Comparison of ENCODE assay signal across 9 cellular contexts in genomic region chr13:66618702-66619101, GRCh38.
DNase-seq lines count a peak whose midpoint lies in the region; ATAC-seq and FAIRE-seq lines count a peak whose summit lies in the region.
"Had no signal": no experiment of that assay in that cellular context is flagged by ENCODE, and none has a peak within 500 bp of the region (broad histone marks: within the 10 kb centered on the region; RNA-seq: fewer than 3 reads in every experiment).

No MANE protein-coding gene starts in this region.

- no peaks in the 10 kb centered on the region for H3K27me3 ChIP-seq in neuronal stem cell (ENCODE audit: control insufficient read depth in 3 of 3, insufficient read depth in 3 of 3, low read depth in 1 of 3, low read length in 3 of 3)

- no peak overlapping the region for H3K4me3 ChIP-seq in neuronal stem cell (ENCODE audit: low read length in 2 of 2)

- no peak overlapping the region for H2BK12ac ChIP-seq in neuronal stem cell (ENCODE audit: low read length)

- no peak overlapping the region for H2AK5ac ChIP-seq in neuronal stem cell (ENCODE audit: low read depth, low read length)

- no peaks in the 10 kb centered on the region for H3K27me3 Mint-ChIP-seq in activated CD4-positive, alpha-beta memory T cell treated with anti-CD3 and anti-CD28 coated beads for 36 hours
- H3K27me3 Mint-ChIP-seq in effector memory CD8-positive, alpha-beta T cell = no peaks in the 10 kb centered on the region

- no peak overlapping the region for H3K27ac ChIP-seq in neuronal stem cell (replicated peaks; ENCODE audit: low read length)

- H2BK120ac ChIP-seq in neuronal stem cell (ENCODE audit: low read depth, low read length) = no peak overlapping the region

- no peaks in the 10 kb centered on the region for H3K9me3 ChIP-seq in neuronal stem cell (replicated peaks in 1 of 2; ENCODE audit: control insufficient read depth in 2 of 2, insufficient read depth in 1 of 2, low read depth in 1 of 2, low read length in 2 of 2)

- H3K36me3 ChIP-seq in neuronal stem cell (replicated peaks in 1 of 2; ENCODE audit: control insufficient read depth in 2 of 2, insufficient read depth in 2 of 2, low read length in 2 of 2) = no peaks in the 10 kb centered on the region

- no peak overlapping the region for H2BK5ac ChIP-seq in neuronal stem cell (ENCODE audit: low read length)

- POLR2A ChIA-PET in activated CD4-positive, alpha-beta memory T cell treated with anti-CD3 and anti-CD28 coated beads for 36 hours (lab: Charles Lee) = no interaction called here

- H3K14ac ChIP-seq in neuronal stem cell (ENCODE audit: low read length) = no peak overlapping the region

- peak; percentile 73 for ATAC-seq in GM19351 (IDR thresholded peaks at IDR 0.05; ENCODE audit: unreplicated experiment)
- no peak for ATAC-seq in effector memory CD8-positive, alpha-beta T cell (replicated peaks)
- ATAC-seq in HG03565 (IDR thresholded peaks at IDR 0.05; ENCODE audit: unreplicated experiment) = no peak

- no peaks in the 10 kb centered on the region for H3K4me1 Mint-ChIP-seq in activated CD4-positive, alpha-beta memory T cell treated with anti-CD3 and anti-CD28 coated beads for 36 hours (ENCODE audit: low read depth)
- no peaks in the 10 kb centered on the region for H3K4me1 Mint-ChIP-seq in effector memory CD8-positive, alpha-beta T cell (ENCODE audit: low read depth in 2 of 2)

- H3K9me3 Mint-ChIP-seq in activated CD4-positive, alpha-beta memory T cell treated with anti-CD3 and anti-CD28 coated beads for 36 hours = peaks cover 12% of the 10 kb centered on the region
- peaks cover 0 to 5% of the 10 kb centered on the region in 2 donors for H3K9me3 Mint-ChIP-seq in effector memory CD8-positive, alpha-beta T cell

- H4K91ac ChIP-seq in neuronal stem cell (ENCODE audit: low read depth, low read length, poor library complexity) = no peak overlapping the region

- H3K79me1 ChIP-seq in neuronal stem cell (ENCODE audit: low read depth, low read length) = no peaks in the 10 kb centered on the region

- FAIRE-seq in A204.1 (lab: Jason Lieb, UNC) = peak; percentile 91
- FAIRE-seq: GM18507 had no signal

- no peaks in the 10 kb centered on the region for H3K36me3 Mint-ChIP-seq in activated CD4-positive, alpha-beta memory T cell treated with anti-CD3 and anti-CD28 coated beads for 36 hours
- no peaks in the 10 kb centered on the region for H3K36me3 Mint-ChIP-seq in effector memory CD8-positive, alpha-beta T cell (ENCODE audit: insufficient read depth)

- H3K23ac ChIP-seq in neuronal stem cell (ENCODE audit: low read depth, low read length, poor library complexity) = no peak overlapping the region

- no peak overlapping the region for H3K4me3 Mint-ChIP-seq in activated CD4-positive, alpha-beta memory T cell treated with anti-CD3 and anti-CD28 coated beads for 36 hours
- H3K4me3 Mint-ChIP-seq in effector memory CD8-positive, alpha-beta T cell = no peak overlapping the region

- no peak overlapping the region for H2AFZ ChIP-seq in neuronal stem cell (ENCODE audit: low read length)

- no peak overlapping the region for H2BK15ac ChIP-seq in neuronal stem cell (ENCODE audit: low read length)

- no peak overlapping the region for H3K9ac ChIP-seq in neuronal stem cell (ENCODE audit: low read depth, low read length, poor library complexity)

- no peaks in the 10 kb centered on the region for H3K4me1 ChIP-seq in neuronal stem cell (ENCODE audit: control insufficient read depth in 2 of 2, insufficient read depth in 1 of 2, low read depth in 1 of 2, low read length in 2 of 2)

- peak; percentile 66 for DNase-seq in NCI-H82 (lab: John Stamatoyannopoulos, UW)
- peak; percentile 30 for DNase-seq in fibroblast of the conjunctiva (ENCODE audit: low read depth)
- DNase-seq in activated CD4-positive, alpha-beta memory T cell treated with anti-CD3 and anti-CD28 coated beads for 36 hours = no peak
- DNase-seq in neuronal stem cell (ENCODE audit: low spot score) = no peak
- no peak for DNase-seq in effector memory CD8-positive, alpha-beta T cell

- WGBS in neuronal stem cell (ENCODE audit: extremely low coverage in 2 of 2, insufficient read length in 2 of 2, insufficient replicate concordance in 1 of 2), 2 donors = 100% methylated on average over 1 of the region's 1 CpG; no CpG with 5 or more reads in 1 of the 2 donors

- CTCF ChIA-PET in activated CD4-positive, alpha-beta memory T cell treated with anti-CD3 and anti-CD28 coated beads for 36 hours (lab: Charles Lee) = no interaction called here

- no peak overlapping the region for H3K4ac ChIP-seq in neuronal stem cell (ENCODE audit: low read length)

- no peak overlapping the region for H4K8ac ChIP-seq in neuronal stem cell (ENCODE audit: low read depth, low read length)

- intact Hi-C loops in activated CD4-positive, alpha-beta memory T cell treated with anti-CD3 and anti-CD28 coated beads for 36 hours (cut with micrococcal nuclease) = no loop called here

- no peak overlapping the region for H3K27ac Mint-ChIP-seq in activated CD4-positive, alpha-beta memory T cell treated with anti-CD3 and anti-CD28 coated beads for 36 hours
- no peak overlapping the region for H3K27ac Mint-ChIP-seq in effector memory CD8-positive, alpha-beta T cell

- H3K4me2 ChIP-seq in neuronal stem cell (ENCODE audit: insufficient read depth, low read length, poor library complexity, severe bottlenecking) = no peak overlapping the region

- H3K18ac ChIP-seq in neuronal stem cell (ENCODE audit: low read length) = no peak overlapping the region

Comparison
In these comparisons a context has a peak if more than half of its experiments do, and no peak if none do; other contexts are left out.
1. DNase-seq: peak in NCI-H82 (single experiment) and fibroblast of the conjunctiva (single experiment); none in activated CD4-positive, alpha-beta memory T cell treated with anti-CD3 and anti-CD28 coated beads for 36 hours (single experiment), neuronal stem cell (single experiment) and effector memory CD8-positive, alpha-beta T cell (0 of 3).